In the genomic region with DNA sequence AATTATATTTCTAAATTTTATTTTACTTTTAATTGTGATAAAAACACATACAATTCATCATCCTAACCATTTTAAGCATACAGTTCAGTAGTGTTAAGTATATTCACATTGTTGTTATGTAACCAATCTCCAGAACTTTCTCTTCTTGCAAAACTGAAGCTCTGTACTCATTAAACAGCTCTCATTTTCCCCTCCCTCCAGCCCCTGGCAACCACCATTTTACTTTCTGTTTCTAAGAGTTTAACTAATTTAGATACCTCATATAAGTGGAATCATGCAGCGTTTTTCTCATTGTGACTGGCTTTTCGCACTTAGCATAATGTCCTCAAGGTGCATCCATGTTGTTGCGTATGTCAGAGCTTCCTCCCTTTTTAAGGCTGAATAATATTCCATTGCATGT, we compare ENCODE assay signal across 26 cellular contexts. TPM values are rescaled to one million over a fixed set of nuclear protein-coding genes. Genes with fewer than 3 reads are reported as not detected.
DNase-seq lines count a peak whose midpoint lies in the region; ATAC-seq, FAIRE-seq and TF ChIP-seq lines count a peak whose summit lies in the region.
"Had no signal": no experiment of that assay in that cellular context is flagged by ENCODE, and none has a peak within 500 bp of the region (broad histone marks: within the 10 kb centered on the region; RNA-seq: fewer than 3 reads in every experiment).

No MANE protein-coding gene starts in this region.

- no peak for DNase-seq in activated CD4-positive, alpha-beta T cell treated with anti-CD3 and anti-CD28 coated beads for 36 hours
- no peak for DNase-seq in activated CD4-positive, alpha-beta T cell treated with anti-CD3 and anti-CD28 coated beads, Interleukin-2, amount 10 ng/mL, durations not matched to agents 7 days and 5 days
- peak; percentile 1 for DNase-seq in stimulated activated CD4-positive, alpha-beta T cell treated with anti-CD3 and anti-CD28 coated beads, Interleukin-1b, Interleukin-23, amount 100 ng/mL, for 48 hours
- no peak for DNase-seq in stimulated activated CD4-positive, alpha-beta T cell treated with anti-CD3 and anti-CD28 coated beads, Interleukin-15, amount 100 ng/mL, for 24 hours
- no peak for DNase-seq in D721Med (ENCODE audit: insufficient read length, low spot score)
- no peak for DNase-seq in posterior cingulate gyrus
- no peak for DNase-seq in NCI-H128 (lab: John Stamatoyannopoulos, UW; ENCODE audit: unreplicated experiment)
- DNase-seq: ACHN; AML-193; BE2C; CD4-positive, alpha-beta T cell; CD8-positive, alpha-beta memory T cell; DMS53; DMS79 treated with DMSO at 0.1 percent for 48 hours; GF-D8; GOT3; HFFc6 had no signal

- CTCF ChIA-PET in activated CD4-positive, alpha-beta T cell treated with anti-CD3 and anti-CD28 coated beads for 36 hours (lab: Charles Lee), result no interaction called here
- CTCF ChIA-PET in activated CD4-positive, alpha-beta T cell treated with anti-CD3 and anti-CD28 coated beads, Interleukin-2, amount 10 ng/mL, durations not matched to agents 7 days and 5 days (lab: Charles Lee), result no interaction called here

- H3K9me3 Mint-ChIP-seq in activated CD4-positive, alpha-beta T cell treated with anti-CD3 and anti-CD28 coated beads for 36 hours (ENCODE audit: low read depth), result no peaks in the 10 kb centered on the region
- H3K9me3 Mint-ChIP-seq in activated CD4-positive, alpha-beta T cell treated with anti-CD3 and anti-CD28 coated beads, Interleukin-2, amount 10 ng/mL, durations not matched to agents 7 days and 5 days, result no peaks in the 10 kb centered on the region
- H3K9me3 Mint-ChIP-seq: CD4-positive, alpha-beta T cell; CD8-positive, alpha-beta memory T cell; HFFc6 had no signal

- POLR2A ChIA-PET in activated CD4-positive, alpha-beta T cell treated with anti-CD3 and anti-CD28 coated beads for 36 hours (lab: Charles Lee), result no interaction called here
- POLR2A ChIA-PET in activated CD4-positive, alpha-beta T cell treated with anti-CD3 and anti-CD28 coated beads, Interleukin-2, amount 10 ng/mL, durations not matched to agents 7 days and 5 days (lab: Charles Lee), result no interaction called here

- intact Hi-C loops in activated CD4-positive, alpha-beta T cell treated with anti-CD3 and anti-CD28 coated beads for 36 hours (cut with DNase I, micrococcal nuclease), result no loop called here
- intact Hi-C loops in posterior cingulate gyrus (cut with DNase I), result no loop called here

- H3K27me3 ChIP-seq in layer of hippocampus (ENCODE audit: control insufficient read depth, insufficient read depth, low read length), result no peaks in the 10 kb centered on the region
- H3K27me3 ChIP-seq: BE2C had no signal

- no peaks in the 10 kb centered on the region for H3K4me1 Mint-ChIP-seq in activated CD4-positive, alpha-beta T cell treated with anti-CD3 and anti-CD28 coated beads for 36 hours
- peaks cover 1% of the 10 kb centered on the region for H3K4me1 Mint-ChIP-seq in activated CD4-positive, alpha-beta T cell treated with anti-CD3 and anti-CD28 coated beads, Interleukin-2, amount 10 ng/mL, durations not matched to agents 7 days and 5 days

- FAIRE-seq in D721Med (lab: Jason Lieb, UNC), result no peak
- FAIRE-seq: A204.1, GM12891, GM18507, H54 had no signal

- H3K27me3 Mint-ChIP-seq in activated CD4-positive, alpha-beta T cell treated with anti-CD3 and anti-CD28 coated beads for 36 hours, result no peaks in the 10 kb centered on the region
- H3K27me3 Mint-ChIP-seq in activated CD4-positive, alpha-beta T cell treated with anti-CD3 and anti-CD28 coated beads, Interleukin-2, amount 10 ng/mL, durations not matched to agents 7 days and 5 days, result no peaks in the 10 kb centered on the region
- H3K27me3 Mint-ChIP-seq: CD4-positive, alpha-beta T cell had no signal

- TF ChIP-seq CTCF in D721Med (IDR thresholded peaks at IDR 0.05; ENCODE audit: insufficient read depth, missing control alignments), result no peak

- H3K4me3 Mint-ChIP-seq in activated CD4-positive, alpha-beta T cell treated with anti-CD3 and anti-CD28 coated beads for 36 hours, result no peak overlapping the region
- no peak overlapping the region for H3K4me3 Mint-ChIP-seq in activated CD4-positive, alpha-beta T cell treated with anti-CD3 and anti-CD28 coated beads, Interleukin-2, amount 10 ng/mL, durations not matched to agents 7 days and 5 days
- H3K4me3 Mint-ChIP-seq: CD14-positive monocyte; CD4-positive, alpha-beta T cell; CD8-positive, alpha-beta memory T cell; HFFc6 had no signal

- H3K27ac ChIP-seq in layer of hippocampus (ENCODE audit: low read depth, low read length), result peak overlapping the region; percentile 6
- H3K27ac ChIP-seq: 22Rv1; BLaER1 treated with 17β-estradiol and CSF1 and Interleukin-3, amounts not matched to agents 10 nM and 100 nM had no signal

- peak; percentile 26 for ATAC-seq in activated CD4-positive, alpha-beta T cell treated with anti-CD3 and anti-CD28 coated beads for 36 hours

- no peaks in the 10 kb centered on the region for H3K36me3 Mint-ChIP-seq in activated CD4-positive, alpha-beta T cell treated with anti-CD3 and anti-CD28 coated beads for 36 hours (ENCODE audit: low read depth)
- H3K36me3 Mint-ChIP-seq in activated CD4-positive, alpha-beta T cell treated with anti-CD3 and anti-CD28 coated beads, Interleukin-2, amount 10 ng/mL, durations not matched to agents 7 days and 5 days (ENCODE audit: low read depth), result no peaks in the 10 kb centered on the region
- H3K36me3 Mint-ChIP-seq: CD14-positive monocyte; CD8-positive, alpha-beta memory T cell had no signal

- no peak overlapping the region for H3K27ac Mint-ChIP-seq in activated CD4-positive, alpha-beta T cell treated with anti-CD3 and anti-CD28 coated beads for 36 hours
- no peak overlapping the region for H3K27ac Mint-ChIP-seq in activated CD4-positive, alpha-beta T cell treated with anti-CD3 and anti-CD28 coated beads, Interleukin-2, amount 10 ng/mL, durations not matched to agents 7 days and 5 days
- H3K27ac Mint-ChIP-seq: CD14-positive monocyte; CD4-positive, alpha-beta T cell; CD8-positive, alpha-beta memory T cell; HFFc6 had no signal

RNA-seq across cellular contexts. Expression of a gene that starts 46.7 kb away (rescaled TPM):
- not detected for total RNA-seq in activated CD4-positive, alpha-beta T cell treated with anti-CD3 and anti-CD28 coated beads for 36 hours
- total RNA-seq in activated CD4-positive, alpha-beta T cell treated with anti-CD3 and anti-CD28 coated beads, Interleukin-2, amount 10 ng/mL, durations not matched to agents 7 days and 5 days, result not detected
- total RNA-seq: CD4-positive, alpha-beta T cell; CD8-positive, alpha-beta memory T cell; G401 had no signal
